ENCODE assay signal across 8 cellular contexts in genomic region chr19:8423821-8424223, GRCh38. TPM values are rescaled to one million over a fixed set of nuclear protein-coding genes. Genes with fewer than 3 reads are reported as not detected.
DNase-seq lines count a peak whose midpoint lies in the region; ATAC-seq and TF ChIP-seq lines count a peak whose summit lies in the region.
"Had no signal": no experiment of that assay in that cellular context is flagged by ENCODE, and none has a peak within 500 bp of the region (broad histone marks: within the 10 kb centered on the region; RNA-seq: fewer than 3 reads in every experiment).

No MANE protein-coding gene starts in this region.

- peak overlapping the region; percentile 57 for H3K4me3 Mint-ChIP-seq in osteocyte (ENCODE audit: unreplicated experiment)
- H3K4me3 Mint-ChIP-seq in stimulated activated naive B cell treated with anti-CD40 and anti-IgM and Interleukin-4, amounts not matched to agents 10 μg/mL and 1 μg/mL and 100 μg/mL, for 72 hours = no peak overlapping the region
- H3K4me3 Mint-ChIP-seq in activated CD4-positive, alpha-beta memory T cell treated with anti-CD3 and anti-CD28 coated beads, Interleukin-2, amount 10 ng/mL, durations not matched to agents 7 days and 5 days = no peak overlapping the region
- H3K4me3 Mint-ChIP-seq: activated B cell treated with CpG ODN at 0.5 μM for 24 hours had no signal

- CTCF ChIA-PET in activated CD4-positive, alpha-beta memory T cell treated with anti-CD3 and anti-CD28 coated beads, Interleukin-2, amount 10 ng/mL, durations not matched to agents 7 days and 5 days (lab: Charles Lee) = interaction anchor here (0.6 to 1.3 kb wide), 3 partner anchors 10 to 71 kb away, joined by 3 to 4 read pairs (median 3); no protein-coding TSS in a partner anchor

- H3K27ac ChIP-seq in foreskin keratinocyte = no peak overlapping the region

- H3K4me1 Mint-ChIP-seq in osteocyte (ENCODE audit: unreplicated experiment) = peaks cover 26% of the 10 kb centered on the region
- no peaks in the 10 kb centered on the region for H3K4me1 Mint-ChIP-seq in stimulated activated naive B cell treated with anti-CD40 and anti-IgM and Interleukin-4, amounts not matched to agents 10 μg/mL and 1 μg/mL and 100 μg/mL, for 72 hours
- no peaks in the 10 kb centered on the region for H3K4me1 Mint-ChIP-seq in activated CD4-positive, alpha-beta memory T cell treated with anti-CD3 and anti-CD28 coated beads, Interleukin-2, amount 10 ng/mL, durations not matched to agents 7 days and 5 days
- H3K4me1 Mint-ChIP-seq: activated B cell treated with CpG ODN at 0.5 μM for 24 hours had no signal

- no peaks in the 10 kb centered on the region for H3K27me3 ChIP-seq in foreskin keratinocyte

- H3K4me1 ChIP-seq in foreskin keratinocyte = no peaks in the 10 kb centered on the region

- DNase-seq in HT-29 (ENCODE audit: low spot score) (peak; percentile 41), SW 1271 (lab: John Stamatoyannopoulos, UW) (peak; percentile 85 to 95), foreskin keratinocyte (peak; percentile 61 to 85), osteocyte (ENCODE audit: extremely low spot score, unreplicated experiment) (peak; percentile 94)
- no peak for DNase-seq in stimulated activated naive B cell treated with anti-CD40 and anti-IgM and Interleukin-4, amounts not matched to agents 10 μg/mL and 1 μg/mL and 100 μg/mL, for 72 hours
- no peak for DNase-seq in activated CD4-positive, alpha-beta memory T cell treated with anti-CD3 and anti-CD28 coated beads, Interleukin-2, amount 10 ng/mL, durations not matched to agents 7 days and 5 days
- DNase-seq: activated B cell treated with CpG ODN at 0.5 μM for 24 hours had no signal

- no peaks in the 10 kb centered on the region for H3K9me3 Mint-ChIP-seq in osteocyte (ENCODE audit: unreplicated experiment)
- no peaks in the 10 kb centered on the region for H3K9me3 Mint-ChIP-seq in stimulated activated naive B cell treated with anti-CD40 and anti-IgM and Interleukin-4, amounts not matched to agents 10 μg/mL and 1 μg/mL and 100 μg/mL, for 72 hours
- H3K9me3 Mint-ChIP-seq in activated CD4-positive, alpha-beta memory T cell treated with anti-CD3 and anti-CD28 coated beads, Interleukin-2, amount 10 ng/mL, durations not matched to agents 7 days and 5 days = no peaks in the 10 kb centered on the region
- H3K9me3 Mint-ChIP-seq: activated B cell treated with CpG ODN at 0.5 μM for 24 hours had no signal

- H3K36me3 Mint-ChIP-seq in osteocyte (ENCODE audit: unreplicated experiment) = peaks cover 11% of the 10 kb centered on the region
- H3K36me3 Mint-ChIP-seq in stimulated activated naive B cell treated with anti-CD40 and anti-IgM and Interleukin-4, amounts not matched to agents 10 μg/mL and 1 μg/mL and 100 μg/mL, for 72 hours = peaks cover 11 to 19% of the 10 kb centered on the region in 2 donors
- H3K36me3 Mint-ChIP-seq in activated CD4-positive, alpha-beta memory T cell treated with anti-CD3 and anti-CD28 coated beads, Interleukin-2, amount 10 ng/mL, durations not matched to agents 7 days and 5 days (ENCODE audit: low read depth) = peaks cover 7% of the 10 kb centered on the region

- POLR2A ChIA-PET in activated CD4-positive, alpha-beta memory T cell treated with anti-CD3 and anti-CD28 coated beads, Interleukin-2, amount 10 ng/mL, durations not matched to agents 7 days and 5 days (lab: Charles Lee) = interaction anchor here (1.4 kb wide), 1 partner anchor 10 kb away, joined by 4 read pairs; no protein-coding TSS in a partner anchor

- ATAC-seq in foreskin keratinocyte (peak; percentile 80), GM18511 (IDR thresholded peaks at IDR 0.05; ENCODE audit: unreplicated experiment) (no peak)
- no peak for ATAC-seq in stimulated activated naive B cell treated with anti-CD40 and anti-IgM and Interleukin-4, amounts not matched to agents 10 μg/mL and 1 μg/mL and 100 μg/mL, for 72 hours (replicated peaks)

- TF ChIP-seq CTCF in foreskin keratinocyte (conservative IDR thresholded peaks at IDR 0.05) = no peak
- TF ChIP-seq CTCF in osteocyte (IDR thresholded peaks at IDR 0.05) = no peak

- H3K27me3 Mint-ChIP-seq in osteocyte (ENCODE audit: unreplicated experiment) = no peaks in the 10 kb centered on the region
- no peaks in the 10 kb centered on the region for H3K27me3 Mint-ChIP-seq in stimulated activated naive B cell treated with anti-CD40 and anti-IgM and Interleukin-4, amounts not matched to agents 10 μg/mL and 1 μg/mL and 100 μg/mL, for 72 hours
- H3K27me3 Mint-ChIP-seq in activated CD4-positive, alpha-beta memory T cell treated with anti-CD3 and anti-CD28 coated beads, Interleukin-2, amount 10 ng/mL, durations not matched to agents 7 days and 5 days = no peaks in the 10 kb centered on the region
- H3K27me3 Mint-ChIP-seq: activated B cell treated with CpG ODN at 0.5 μM for 24 hours had no signal

- peak overlapping the region; percentile 98 for H3K27ac Mint-ChIP-seq in osteocyte (ENCODE audit: unreplicated experiment)
- no peak overlapping the region for H3K27ac Mint-ChIP-seq in stimulated activated naive B cell treated with anti-CD40 and anti-IgM and Interleukin-4, amounts not matched to agents 10 μg/mL and 1 μg/mL and 100 μg/mL, for 72 hours
- H3K27ac Mint-ChIP-seq in activated CD4-positive, alpha-beta memory T cell treated with anti-CD3 and anti-CD28 coated beads, Interleukin-2, amount 10 ng/mL, durations not matched to agents 7 days and 5 days = no peak overlapping the region
- H3K27ac Mint-ChIP-seq: activated B cell treated with CpG ODN at 0.5 μM for 24 hours had no signal

RNA-seq across cellular contexts. Expression of gene MARCHF2, which starts 10.7 kb away (rescaled TPM):
- 20.0 and 25.2 TPM in 2 replicates for total RNA-seq in HT-29 (2014; rRNA removed; shearing (Covaris generic))
- total RNA-seq in foreskin keratinocyte (17.0 and 19.0 TPM in 2 replicates), osteocyte (45.0 and 50.6 TPM in 2 replicates)
- 15.4 and 20.2 TPM in 2 replicates for polyA plus RNA-seq in foreskin keratinocyte
- 10 to 100 TPM; 20.6 to 20.8 TPM for total RNA-seq in activated CD4-positive, alpha-beta memory T cell treated with anti-CD3 and anti-CD28 coated beads, Interleukin-2, amount 10 ng/mL, durations not matched to agents 7 days and 5 days

RNA-seq across cellular contexts. Expression of gene HNRNPM, which starts 21.0 kb away (rescaled TPM):
- total RNA-seq in HT-29 (2014; rRNA removed; shearing (Covaris generic)) = 162 and 178 TPM in 2 replicates
- total RNA-seq in foreskin keratinocyte (162 and 202 TPM in 2 replicates), osteocyte (154 and 156 TPM in 2 replicates)
- 152 and 180 TPM in 2 replicates for polyA plus RNA-seq in foreskin keratinocyte
- 100 to 1,000 TPM; 205 to 211 TPM for total RNA-seq in activated CD4-positive, alpha-beta memory T cell treated with anti-CD3 and anti-CD28 coated beads, Interleukin-2, amount 10 ng/mL, durations not matched to agents 7 days and 5 days

RNA-seq across cellular contexts. Expression of gene RAB11B, which starts 33.7 kb away (rescaled TPM):
- 24.0 and 37.1 TPM in 2 replicates for total RNA-seq in HT-29 (2014; rRNA removed; shearing (Covaris generic))
- 23.6 and 25.9 TPM in 2 replicates for total RNA-seq in foreskin keratinocyte
- polyA plus RNA-seq in foreskin keratinocyte = 69.1 and 72.3 TPM in 2 replicates
- 126 and 130 TPM in 2 replicates for total RNA-seq in osteocyte
- total RNA-seq in activated CD4-positive, alpha-beta memory T cell treated with anti-CD3 and anti-CD28 coated beads, Interleukin-2, amount 10 ng/mL, durations not matched to agents 7 days and 5 days = 10 to 100 TPM; 90.9 to 93.7 TPM

RNA-seq across cellular contexts. Expression of gene ANGPTL4, which starts 59.9 kb away (rescaled TPM):
- total RNA-seq in HT-29 (2014; rRNA removed; shearing (Covaris generic)) = 0.20 TPM in 1 of 2 replicates, not detected in the other
- total RNA-seq in foreskin keratinocyte (1.5 and 3.0 TPM in 2 replicates), osteocyte (6.5 and 8.6 TPM in 2 replicates)
- 2.3 and 3.7 TPM in 2 replicates for polyA plus RNA-seq in foreskin keratinocyte
- total RNA-seq in activated CD4-positive, alpha-beta memory T cell treated with anti-CD3 and anti-CD28 coated beads, Interleukin-2, amount 10 ng/mL, durations not matched to agents 7 days and 5 days = 1 to 10 TPM; 1.2 to 1.4 TPM
- total RNA-seq: activated B cell treated with CpG ODN at 0.5 μM for 24 hours had no signal

Comparison
In these comparisons a context has a peak if more than half of its experiments do, and no peak if none do; other contexts are left out.
1. DNase-seq: peak in HT-29 (single experiment), SW 1271 (2 of 2), foreskin keratinocyte (2 of 2) and osteocyte (single experiment); none in stimulated activated naive B cell treated with anti-CD40 and anti-IgM and Interleukin-4, amounts not matched to agents 10 μg/mL and 1 μg/mL and 100 μg/mL, for 72 hours (single experiment) and activated CD4-positive, alpha-beta memory T cell treated with anti-CD3 and anti-CD28 coated beads, Interleukin-2, amount 10 ng/mL, durations not matched to agents 7 days and 5 days (single experiment).